Comparison of ENCODE assay signal across 27 cellular contexts in the genomic region with DNA sequence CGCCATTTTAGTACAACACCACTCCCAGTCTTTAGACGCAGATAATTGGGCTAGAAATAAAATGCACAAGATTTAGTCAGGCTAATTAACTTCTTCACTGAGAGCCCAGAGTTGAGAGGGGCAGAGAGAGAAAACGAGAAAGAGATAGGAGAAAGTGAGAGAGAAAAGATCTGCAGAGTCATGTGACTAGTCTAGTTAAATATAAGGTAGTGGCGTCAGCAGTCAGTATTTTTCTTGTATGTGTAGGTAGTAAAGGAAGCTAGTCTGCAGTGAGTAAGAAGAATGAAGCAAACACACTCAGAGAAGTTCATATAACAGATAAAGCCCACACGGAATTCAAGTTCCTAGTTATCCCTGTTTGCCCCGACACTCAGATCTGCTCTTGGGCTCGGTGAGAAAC.
"Had no signal": no experiment of that assay in that cellular context is flagged by ENCODE, and none has a peak within 500 bp of the region (broad histone marks: within the 10 kb centered on the region; RNA-seq: fewer than 3 reads in every experiment).

No MANE protein-coding gene starts in this region.

- H2AFZ ChIP-seq: parathyroid adenoma had no signal

- H3K4me3 Mint-ChIP-seq: mesothelial cell of epicardium; natural killer cell; stimulated activated naive B cell treated with anti-CD40 and anti-IgM and Interleukin-4, amounts not matched to agents 10 μg/mL and 1 μg/mL and 100 μg/mL, for 72 hours had no signal

- H3K36me3 ChIP-seq: left ventricle myocardium inferior, neutrophil, right atrium auricular region, stomach, thyroid gland, transverse colon, upper lobe of left lung, vagina had no signal

- H3K27me3 ChIP-seq: neutrophil, right atrium auricular region, stomach, testis, thyroid gland, transverse colon, upper lobe of left lung, vagina had no signal

- ATAC-seq: natural killer cell; psoas muscle; sciatic nerve; stimulated activated naive CD8-positive, alpha-beta T cell treated with anti-CD3 and anti-CD28 coated beads, Interleukin-15, Interleukin-2, amounts not matched to agents 100 U/mL and 50 U/mL, for 24 hours had no signal

- H3K36me3 Mint-ChIP-seq: mesothelial cell of epicardium; naive B cell; natural killer cell; stimulated activated naive B cell treated with anti-CD40 and anti-IgM and Interleukin-4, amounts not matched to agents 10 μg/mL and 1 μg/mL and 100 μg/mL, for 72 hours had no signal

- H3K4me1 ChIP-seq: left ventricle myocardium inferior, parathyroid adenoma, psoas muscle, right atrium auricular region, stomach, testis, thyroid gland, transverse colon, upper lobe of left lung, vagina had no signal

- DNase-seq: hypothalamus; islet precursor cell; left ventricle myocardium inferior; mesendoderm; naive B cell; natural killer cell; occipital lobe; psoas muscle; stimulated activated CD4-positive, alpha-beta T cell treated with anti-CD3 and anti-CD28 coated beads, Interleukin-12 subunit alpha, Interleukin-12 subunit beta, amount 100 ng/mL, for 4 hours; stimulated activated CD4-positive, alpha-beta T cell treated with anti-CD3 and anti-CD28 coated beads, Interleukin-15, amount 100 ng/mL, for 24 hours; stimulated activated CD4-positive, alpha-beta T cell treated with anti-CD3 and anti-CD28 coated beads, Interleukin-2, amount 100 ng/mL, for 24 hours; stimulated activated CD4-positive, alpha-beta T cell treated with anti-CD3 and anti-CD28 coated beads, Interleukin-4, amount 100 ng/mL, for 1 hour; stimulated activated naive B cell treated with anti-CD40 and anti-IgM and Interleukin-4, amounts not matched to agents 10 μg/mL and 1 μg/mL and 100 μg/mL, for 72 hours; stimulated activated naive CD8-positive, alpha-beta T cell treated with anti-CD3 and anti-CD28 coated beads, Interleukin-15, Interleukin-2, amounts not matched to agents 100 U/mL and 50 U/mL, for 24 hours; stomach; testis; thyroid gland; transverse colon; upper lobe of left lung had no signal

- H3K9ac ChIP-seq: parathyroid adenoma had no signal

- H3K79me2 ChIP-seq: parathyroid adenoma had no signal

- H3K27ac Mint-ChIP-seq: mesothelial cell of epicardium; natural killer cell; stimulated activated naive B cell treated with anti-CD40 and anti-IgM and Interleukin-4, amounts not matched to agents 10 μg/mL and 1 μg/mL and 100 μg/mL, for 72 hours had no signal

- H3K27me3 Mint-ChIP-seq: naive B cell; stimulated activated naive B cell treated with anti-CD40 and anti-IgM and Interleukin-4, amounts not matched to agents 10 μg/mL and 1 μg/mL and 100 μg/mL, for 72 hours had no signal

- H3K27ac ChIP-seq: left ventricle myocardium inferior, neutrophil, parathyroid adenoma, psoas muscle, right atrium auricular region, skin epidermis, stomach, testis, thyroid gland, transverse colon, upper lobe of left lung, vagina had no signal

- H3K9me3 ChIP-seq: left ventricle myocardium inferior, neutrophil, psoas muscle, right atrium auricular region, testis, thyroid gland, transverse colon, upper lobe of left lung, vagina had no signal

- H3K9me3 Mint-ChIP-seq: mesothelial cell of epicardium had no signal

- H3K4me3 ChIP-seq: left ventricle myocardium inferior, lung, psoas muscle, right atrium auricular region, skin epidermis, stomach, testis, thyroid gland, transverse colon, upper lobe of left lung, vagina had no signal

- H3K4me1 Mint-ChIP-seq: mesothelial cell of epicardium, natural killer cell had no signal
